In the genomic region with DNA sequence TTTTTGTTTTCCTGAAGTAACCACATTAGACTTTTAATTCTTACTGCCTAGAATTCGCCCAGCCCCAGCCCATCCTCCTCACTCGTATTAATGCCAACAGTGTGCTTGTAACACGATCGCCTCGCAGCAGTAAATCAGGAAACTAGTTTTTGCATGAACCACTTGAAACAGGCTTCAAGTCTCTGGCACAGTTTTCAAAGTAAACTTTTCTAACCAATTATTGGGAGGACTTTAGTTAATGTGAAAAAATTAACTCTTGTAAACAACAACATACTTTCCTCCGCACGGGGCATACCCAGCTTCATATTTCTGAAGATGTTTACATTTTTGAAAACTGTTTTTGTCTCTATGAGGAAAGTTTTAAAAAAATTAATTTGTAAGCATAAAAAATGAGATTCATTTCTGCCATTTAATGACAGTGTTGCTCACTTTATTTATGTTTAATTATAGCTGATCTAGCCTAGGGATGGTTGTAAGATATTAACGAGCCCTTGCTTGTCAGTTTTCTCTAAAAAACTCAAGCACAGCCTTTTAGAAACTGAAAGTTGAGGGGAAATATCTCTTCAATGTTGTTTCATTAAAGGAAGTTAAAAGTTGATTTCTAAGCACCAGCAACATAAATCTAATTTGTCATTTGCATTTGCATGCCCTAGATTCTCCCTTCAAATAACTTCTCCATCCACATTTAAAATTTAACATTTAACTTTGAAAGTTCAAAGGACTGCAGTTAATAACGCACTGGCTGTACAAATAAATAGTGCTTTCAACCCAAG, we compare ENCODE assay signal across 8 cellular contexts. TPM values are rescaled to one million over a fixed set of nuclear protein-coding genes. Genes with fewer than 3 reads are reported as not detected.
DNase-seq lines count a peak whose midpoint lies in the region; ATAC-seq, FAIRE-seq and TF ChIP-seq lines count a peak whose summit lies in the region.

No MANE protein-coding gene starts in this region.

- no peak overlapping the region for H3K4me3 ChIP-seq in A549

- peak overlapping the region; percentile 52 for H3K4me3 Mint-ChIP-seq in activated naive CD8-positive, alpha-beta T cell treated with anti-CD3 and anti-CD28 coated beads, Interleukin-2, amount 10 ng/mL, durations not matched to agents 7 days and 5 days

- H3K36me3 Mint-ChIP-seq in activated naive CD8-positive, alpha-beta T cell treated with anti-CD3 and anti-CD28 coated beads, Interleukin-2, amount 10 ng/mL, durations not matched to agents 7 days and 5 days = no peaks in the 10 kb centered on the region

- no peak for TF ChIP-seq CTCF in A549 (IDR thresholded peaks at IDR 0.05)

- WGBS in A549 (ENCODE audit: missing lambda C conversion rate) = 80% methylated on average over 9 of the region's 9 CpGs

- POLR2A ChIA-PET in A549 (lab: Yijun Ruan, JAX) = no interaction called here
- POLR2A ChIA-PET in activated naive CD8-positive, alpha-beta T cell treated with anti-CD3 and anti-CD28 coated beads, Interleukin-2, amount 10 ng/mL, durations not matched to agents 7 days and 5 days (lab: Charles Lee) = no interaction called here

- ATAC-seq in A549 (no peak), GM19351 (IDR thresholded peaks at IDR 0.05; ENCODE audit: unreplicated experiment) (peak; percentile 44), left lobe of liver (peak; percentile 39)
- no peak for ATAC-seq in activated naive CD8-positive, alpha-beta T cell treated with anti-CD3 and anti-CD28 coated beads, Interleukin-2, amount 10 ng/mL, durations not matched to agents 7 days and 5 days (ENCODE audit: low read depth)

- no peak for TF ChIP-seq EP300 in A549 (IDR thresholded peaks at IDR 0.05)

- H3K27me3 Mint-ChIP-seq in activated naive CD8-positive, alpha-beta T cell treated with anti-CD3 and anti-CD28 coated beads, Interleukin-2, amount 10 ng/mL, durations not matched to agents 7 days and 5 days = peaks cover 36% of the 10 kb centered on the region

- H3K9me3 ChIP-seq in A549 = no peaks in the 10 kb centered on the region

- peaks cover 8% of the 10 kb centered on the region; the same call in 2 of the 3 replicates for H3K4me1 ChIP-seq in A549

- TF ChIP-seq POLR2A in A549 (IDR thresholded peaks at IDR 0.05; ENCODE audit: low read length) = no peak

- no peak overlapping the region for H3K27ac Mint-ChIP-seq in activated naive CD8-positive, alpha-beta T cell treated with anti-CD3 and anti-CD28 coated beads, Interleukin-2, amount 10 ng/mL, durations not matched to agents 7 days and 5 days

- peaks cover 15% of the 10 kb centered on the region for H3K4me1 Mint-ChIP-seq in activated naive CD8-positive, alpha-beta T cell treated with anti-CD3 and anti-CD28 coated beads, Interleukin-2, amount 10 ng/mL, durations not matched to agents 7 days and 5 days

- no peak overlapping the region for H3K27ac ChIP-seq in A549

- no peak for FAIRE-seq in A549 (lab: Jason Lieb, UNC)

- no peak for TF ChIP-seq RAD21 in A549 (conservative IDR thresholded peaks at IDR 0.05 in 1 of 2, IDR thresholded peaks at IDR 0.05 in 1 of 2)

- peak overlapping the region; percentile 7; the same call in 1 of the 3 replicates for H3K4me2 ChIP-seq in A549

- no peaks in the 10 kb centered on the region for H3K9me3 Mint-ChIP-seq in activated naive CD8-positive, alpha-beta T cell treated with anti-CD3 and anti-CD28 coated beads, Interleukin-2, amount 10 ng/mL, durations not matched to agents 7 days and 5 days

- DNase-seq in A549 (ENCODE audit: low read depth in 1 of 2, low spot score in 1 of 2) (no peak), left lobe of liver (ENCODE audit: low spot score) (no peak), GOT3 (lab: John Stamatoyannopoulos, UW) (no peak), DMS114 treated with DMSO at 0.1 percent for 48 hours (lab: John Stamatoyannopoulos, UW; ENCODE audit: unreplicated experiment) (no peak), GDM1 (lab: John Stamatoyannopoulos, UW) (no peak)
- DNase-seq in activated naive CD8-positive, alpha-beta T cell treated with anti-CD3 and anti-CD28 coated beads, Interleukin-2, amount 10 ng/mL, durations not matched to agents 7 days and 5 days = no peak
- no peak for DNase-seq in stimulated activated CD4-positive, alpha-beta T cell treated with anti-CD3 and anti-CD28 coated beads, Interleukin-2, amount 100 ng/mL, for 48 hours

- CTCF ChIA-PET in A549 (lab: Yijun Ruan, JAX) = interaction anchor here (0.6 kb wide), 1 partner anchor 131 kb away, joined by 3 read pairs; no protein-coding TSS in a partner anchor

TF ChIP-seq in A549, 52 proteins besides CTCF, POLR2A, EP300 and RAD21:
- TF ChIP-seq EHMT2 (IDR thresholded peaks at IDR 0.05; ENCODE audit: low read depth) (no peak), HEYL (CRISPR knock-in tag; IDR thresholded peaks at IDR 0.05) (no peak), RCOR1 (IDR thresholded peaks at IDR 0.05; ENCODE audit: low read depth, low read length) (no peak), HDAC2 (IDR thresholded peaks at IDR 0.05) (no peak), KDM1A (IDR thresholded peaks at IDR 0.05; ENCODE audit: low read depth) (no peak), CHD2 (IDR thresholded peaks at IDR 0.05; ENCODE audit: low read length, partially characterized antibody) (no peak), JUNB (IDR thresholded peaks at IDR 0.05) (no peak), FOSL2 (IDR thresholded peaks at IDR 0.05) (no peak), FOSL2 (CRISPR knock-in tag; IDR thresholded peaks at IDR 0.05) (no peak)
- TF ChIP-seq, protein P1, sequence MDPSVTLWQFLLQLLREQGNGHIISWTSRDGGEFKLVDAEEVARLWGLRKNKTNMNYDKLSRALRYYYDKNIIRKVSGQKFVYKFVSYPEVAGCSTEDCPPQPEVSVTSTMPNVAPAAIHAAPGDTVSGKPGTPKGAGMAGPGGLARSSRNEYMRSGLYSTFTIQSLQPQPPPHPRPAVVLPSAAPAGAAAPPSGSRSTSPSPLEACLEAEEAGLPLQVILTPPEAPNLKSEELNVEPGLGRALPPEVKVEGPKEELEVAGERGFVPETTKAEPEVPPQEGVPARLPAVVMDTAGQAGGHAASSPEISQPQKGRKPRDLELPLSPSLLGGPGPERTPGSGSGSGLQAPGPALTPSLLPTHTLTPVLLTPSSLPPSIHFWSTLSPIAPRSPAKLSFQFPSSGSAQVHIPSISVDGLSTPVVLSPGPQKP (IDR thresholded peaks at IDR 0.05; ENCODE audit: low read depth, low read length) = no peak
- TF ChIP-seq, protein P2, sequence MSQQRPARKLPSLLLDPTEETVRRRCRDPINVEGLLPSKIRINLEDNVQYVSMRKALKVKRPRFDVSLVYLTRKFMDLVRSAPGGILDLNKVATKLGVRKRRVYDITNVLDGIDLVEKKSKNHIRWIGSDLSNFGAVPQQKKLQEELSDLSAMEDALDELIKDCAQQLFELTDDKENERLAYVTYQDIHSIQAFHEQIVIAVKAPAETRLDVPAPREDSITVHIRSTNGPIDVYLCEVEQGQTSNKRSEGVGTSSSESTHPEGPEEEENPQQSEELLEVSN (IDR thresholded peaks at IDR 0.05; ENCODE audit: borderline replicate concordance, low read depth) = no peak
- TF ChIP-seq, protein P3, sequence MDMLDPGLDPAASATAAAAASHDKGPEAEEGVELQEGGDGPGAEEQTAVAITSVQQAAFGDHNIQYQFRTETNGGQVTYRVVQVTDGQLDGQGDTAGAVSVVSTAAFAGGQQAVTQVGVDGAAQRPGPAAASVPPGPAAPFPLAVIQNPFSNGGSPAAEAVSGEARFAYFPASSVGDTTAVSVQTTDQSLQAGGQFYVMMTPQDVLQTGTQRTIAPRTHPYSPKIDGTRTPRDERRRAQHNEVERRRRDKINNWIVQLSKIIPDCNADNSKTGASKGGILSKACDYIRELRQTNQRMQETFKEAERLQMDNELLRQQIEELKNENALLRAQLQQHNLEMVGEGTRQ (IDR thresholded peaks at IDR 0.05) = no peak
- TF ChIP-seq, protein P4, sequence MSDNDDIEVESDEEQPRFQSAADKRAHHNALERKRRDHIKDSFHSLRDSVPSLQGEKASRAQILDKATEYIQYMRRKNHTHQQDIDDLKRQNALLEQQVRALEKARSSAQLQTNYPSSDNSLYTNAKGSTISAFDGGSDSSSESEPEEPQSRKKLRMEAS (IDR thresholded peaks at IDR 0.05) = no peak

RNA-seq across cellular contexts. Expression of a gene that starts 39.4 kb away (rescaled TPM):
- polyA plus RNA-seq in A549 (2011; rRNA removed) (1.2 and 1.5 TPM in 2 replicates), A549 (2017; fragmentation: RNase III; extraction: RNeasy Plus Mini Kit Qiagen cat#74134 plus additional on column Dnase treatment) (1.4 to 1.9 TPM (median 1.8 TPM) in 3 replicates)
- polyA plus RNA-seq in A549 (2012; cell fraction: cytosol; rRNA removed) = 0.15 and 0.21 TPM in 2 replicates
- polyA plus RNA-seq in A549 (2012; cell fraction: nucleus; rRNA removed) = 0.38 and 0.39 TPM in 2 replicates
- polyA minus RNA-seq in A549 (2011; rRNA and poly(A)+ RNA removed) = 0.99 and 1.4 TPM in 2 replicates
- not detected for total RNA-seq in activated naive CD8-positive, alpha-beta T cell treated with anti-CD3 and anti-CD28 coated beads, Interleukin-2, amount 10 ng/mL, durations not matched to agents 7 days and 5 days
- total RNA-seq in left lobe of liver = 0.60 TPM

Comparison
In these comparisons a context has a peak if more than half of its experiments do, and no peak if none do; other contexts are left out.
1. ATAC-seq: peak in GM19351 (single experiment) and left lobe of liver (single experiment); none in A549 (0 of 2) and activated naive CD8-positive, alpha-beta T cell treated with anti-CD3 and anti-CD28 coated beads, Interleukin-2, amount 10 ng/mL, durations not matched to agents 7 days and 5 days (single experiment).